25 cellular contexts compared by ENCODE assay signal in genomic region chr20:47370214-47370613, GRCh38.
"Had no signal": no experiment of that assay in that cellular context is flagged by ENCODE, and none has a peak within 500 bp of the region (broad histone marks: within the 10 kb centered on the region; RNA-seq: fewer than 3 reads in every experiment).

No MANE protein-coding gene starts in this region.

- H3K9me3 ChIP-seq: colonic mucosa, heart left ventricle, mucosa of descending colon, pancreas, suprapubic skin, thyroid gland, upper lobe of left lung, uterus had no signal

- H3K4me3 Mint-ChIP-seq: natural killer cell treated with Interleukin-12 subunit alpha and Interleukin-12 subunit beta and Interleukin-15 and Interleukin-18, amount 100 ng/mL, for 72 hours; stimulated activated effector memory CD8-positive, alpha-beta T cell treated with anti-CD3 and anti-CD28 coated beads, Interleukin-12 subunit alpha, Interleukin-12 subunit beta, amount 100 ng/mL, for 72 hours had no signal

- H3K27ac Mint-ChIP-seq: natural killer cell treated with Interleukin-12 subunit alpha and Interleukin-12 subunit beta and Interleukin-15 and Interleukin-18, amount 100 ng/mL, for 72 hours; neural progenitor cell; progenitor cell of endocrine pancreas; stimulated activated effector memory CD8-positive, alpha-beta T cell treated with anti-CD3 and anti-CD28 coated beads, Interleukin-12 subunit alpha, Interleukin-12 subunit beta, amount 100 ng/mL, for 72 hours had no signal

- H3K27me3 ChIP-seq: colonic mucosa, heart left ventricle, neural progenitor cell, pancreas, suprapubic skin, thyroid gland, upper lobe of left lung, uterus had no signal

- H3K36me3 Mint-ChIP-seq: natural killer cell treated with Interleukin-12 subunit alpha and Interleukin-12 subunit beta and Interleukin-15 and Interleukin-18, amount 100 ng/mL, for 72 hours; neural progenitor cell; stimulated activated effector memory CD8-positive, alpha-beta T cell treated with anti-CD3 and anti-CD28 coated beads, Interleukin-12 subunit alpha, Interleukin-12 subunit beta, amount 100 ng/mL, for 72 hours had no signal

- ATAC-seq: heart left ventricle; mucosa of descending colon; natural killer cell treated with Interleukin-12 subunit alpha and Interleukin-12 subunit beta and Interleukin-15 and Interleukin-18, amount 100 ng/mL, for 72 hours; pancreas; right cardiac atrium; stimulated activated effector memory CD8-positive, alpha-beta T cell treated with anti-CD3 and anti-CD28 coated beads, Interleukin-12 subunit alpha, Interleukin-12 subunit beta, amount 100 ng/mL, for 72 hours; stimulated activated naive CD8-positive, alpha-beta T cell treated with anti-CD3 and anti-CD28 coated beads, Interleukin-15, Interleukin-2, amounts not matched to agents 100 U/mL and 50 U/mL, for 24 hours had no signal

- DNase-seq: colonic mucosa; dermis blood vessel endothelial cell; foreskin melanocyte; heart left ventricle; hippocampal formation; kidney glomerular epithelial cell; mammary epithelial cell; mucosa of descending colon; occipital lobe; pancreas; right cardiac atrium; small intestine; stimulated activated CD4-positive, alpha-beta T cell treated with anti-CD3 and anti-CD28 coated beads, Interleukin-4, amount 100 ng/mL, for 1 hour; stimulated activated CD8-positive, alpha-beta memory T cell treated with anti-CD3 and anti-CD28 coated beads, Interleukin-4, amount 100 ng/mL, for 48 hours; stimulated activated naive CD8-positive, alpha-beta T cell treated with anti-CD3 and anti-CD28 coated beads, Interleukin-15, Interleukin-2, amounts not matched to agents 100 U/mL and 50 U/mL, for 24 hours; thyroid gland; upper lobe of left lung; uterus had no signal

- FAIRE-seq: endothelial cell of umbilical vein, pancreas, small intestine had no signal

- H3K9ac ChIP-seq: neural progenitor cell had no signal

- H3K4me1 ChIP-seq: colonic mucosa, uterus had no signal

- H3K9me3 Mint-ChIP-seq: endodermal cell; natural killer cell treated with Interleukin-12 subunit alpha and Interleukin-12 subunit beta and Interleukin-15 and Interleukin-18, amount 100 ng/mL, for 72 hours; neural progenitor cell; stimulated activated effector memory CD8-positive, alpha-beta T cell treated with anti-CD3 and anti-CD28 coated beads, Interleukin-12 subunit alpha, Interleukin-12 subunit beta, amount 100 ng/mL, for 72 hours had no signal

- H3K27ac ChIP-seq: colonic mucosa, heart left ventricle, pancreas, suprapubic skin, thyroid gland, upper lobe of left lung, uterus had no signal

- H3K36me3 ChIP-seq: colonic mucosa, heart left ventricle, neural progenitor cell, pancreas, suprapubic skin, thyroid gland, upper lobe of left lung, uterus had no signal

- H3K4me3 ChIP-seq: colonic mucosa, heart left ventricle, mucosa of descending colon, neural progenitor cell, pancreas, suprapubic skin, thyroid gland, upper lobe of left lung, uterus had no signal

- H3K27me3 Mint-ChIP-seq: natural killer cell treated with Interleukin-12 subunit alpha and Interleukin-12 subunit beta and Interleukin-15 and Interleukin-18, amount 100 ng/mL, for 72 hours; progenitor cell of endocrine pancreas had no signal
